Comparison of ENCODE assay signal across 1 cellular context in genomic region chr5:150486402-150487198, GRCh38.
TF ChIP-seq lines count a peak whose summit lies in the region.

No MANE protein-coding gene starts in this region.

TF ChIP-seq in HCT116, 20 proteins besides CTCF, POLR2A, EP300 and RAD21 (continued from another document):
- TF ChIP-seq EGR1 (IDR thresholded peaks at IDR 0.05; ENCODE audit: low read depth) = no peak
- TF ChIP-seq ZFX (IDR thresholded peaks at IDR 0.05) = peak; percentile 97
